29 cellular contexts compared by ENCODE assay signal in the genomic region with DNA sequence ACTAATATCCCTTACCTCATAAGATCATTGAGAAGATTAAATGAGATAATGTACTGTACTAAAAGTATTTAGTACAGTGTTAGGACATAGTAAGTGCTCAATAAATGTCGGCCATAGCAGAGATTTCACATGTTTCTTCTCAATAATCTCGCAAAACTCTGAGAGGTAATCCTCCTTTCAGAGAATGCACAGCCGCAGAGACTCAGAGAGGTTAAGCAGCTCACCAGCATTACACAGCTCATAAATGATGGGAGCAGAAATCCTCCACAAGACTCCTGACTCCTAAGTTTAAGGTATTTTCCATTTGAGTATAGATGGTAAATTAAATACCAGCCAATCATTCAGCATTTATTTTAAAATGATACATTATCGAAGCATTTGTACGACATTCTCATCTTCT. TPM values are rescaled to one million over a fixed set of nuclear protein-coding genes. Genes with fewer than 3 reads are reported as not detected.
"Had no signal": no experiment of that assay in that cellular context is flagged by ENCODE, and none has a peak within 500 bp of the region (broad histone marks: within the 10 kb centered on the region; RNA-seq: fewer than 3 reads in every experiment).

No MANE protein-coding gene starts in this region.

- H3K36me3 Mint-ChIP-seq: natural killer cell; neural progenitor cell; stimulated activated memory B cell treated with anti-CD40 and anti-IgM and Interleukin-4, amounts not matched to agents 10 μg/mL and 1 μg/mL and 100 μg/mL, for 72 hours had no signal

- H3K4me1 ChIP-seq: neural progenitor cell, parathyroid adenoma, psoas muscle, thyroid gland, upper lobe of left lung had no signal

- H3K4me3 Mint-ChIP-seq: natural killer cell; nephron; neural progenitor cell; stimulated activated memory B cell treated with anti-CD40 and anti-IgM and Interleukin-4, amounts not matched to agents 10 μg/mL and 1 μg/mL and 100 μg/mL, for 72 hours; stimulated activated naive CD8-positive, alpha-beta T cell treated with anti-CD3 and anti-CD28 coated beads, Interleukin-15, Interleukin-2, amounts not matched to agents 100 ng/mL and 50 ng/mL, for 24 hours had no signal

- FAIRE-seq: urothelium cell line had no signal

- H3K27ac Mint-ChIP-seq: natural killer cell; nephron; neural progenitor cell; stimulated activated memory B cell treated with anti-CD40 and anti-IgM and Interleukin-4, amounts not matched to agents 10 μg/mL and 1 μg/mL and 100 μg/mL, for 72 hours; stimulated activated naive CD8-positive, alpha-beta T cell treated with anti-CD3 and anti-CD28 coated beads, Interleukin-15, Interleukin-2, amounts not matched to agents 100 ng/mL and 50 ng/mL, for 24 hours had no signal

- H3K36me3 ChIP-seq: neural progenitor cell, ovary had no signal

- H3K9me3 ChIP-seq: ovary, psoas muscle, spleen, stomach, thoracic aorta, thyroid gland, tibial nerve, upper lobe of left lung, vagina had no signal

- H3K27me3 Mint-ChIP-seq: progenitor cell of endocrine pancreas; stimulated activated memory B cell treated with anti-CD40 and anti-IgM and Interleukin-4, amounts not matched to agents 10 μg/mL and 1 μg/mL and 100 μg/mL, for 72 hours had no signal

- H3K79me2 ChIP-seq: parathyroid adenoma had no signal

- DNase-seq: natural killer cell; occipital lobe; ovary; posterior cingulate gyrus; psoas muscle; right cardiac atrium; spleen; stimulated activated CD4-positive, alpha-beta T cell treated with anti-CD3 and anti-CD28 coated beads, Interleukin-12 subunit alpha, Interleukin-12 subunit beta, amount 100 ng/mL, for 4 hours; stimulated activated CD4-positive, alpha-beta T cell treated with anti-CD3 and anti-CD28 coated beads, Interleukin-1b, Interleukin-23, amount 100 ng/mL, for 48 hours; stimulated activated CD4-positive, alpha-beta T cell treated with anti-CD3 and anti-CD28 coated beads, Interleukin-4, amount 100 ng/mL, for 1 hour; stimulated activated CD4-positive, alpha-beta T cell treated with anti-CD3 and anti-CD28 coated beads, Interleukin-4, amount 100 ng/mL, for 4 hours; stimulated activated CD8-positive, alpha-beta memory T cell treated with anti-CD3 and anti-CD28 coated beads, Interleukin-4, amount 100 ng/mL, for 48 hours; stimulated activated naive CD4-positive, alpha-beta T cell treated with Interleukin-2 at 50 U/mL for 16 hours; stomach; thyroid gland; upper lobe of left lung had no signal

- H3K4me1 Mint-ChIP-seq: natural killer cell; stimulated activated memory B cell treated with anti-CD40 and anti-IgM and Interleukin-4, amounts not matched to agents 10 μg/mL and 1 μg/mL and 100 μg/mL, for 72 hours had no signal

- H2AFZ ChIP-seq: neural progenitor cell, parathyroid adenoma had no signal

- H3K27me3 ChIP-seq: neural progenitor cell, ovary, spleen, stomach, thyroid gland, tibial nerve, upper lobe of left lung, vagina had no signal

- H3K4me3 ChIP-seq: neural progenitor cell, ovary, psoas muscle, skin epidermis, smooth muscle cell, spleen, stomach, thoracic aorta, thyroid gland, tibial nerve, upper lobe of left lung, vagina had no signal

- H3K27ac ChIP-seq: neural progenitor cell, ovary, parathyroid adenoma, psoas muscle, skin epidermis, spleen, stomach, thoracic aorta, thyroid gland, tibial nerve, upper lobe of left lung, vagina had no signal

- H3K4me2 ChIP-seq: neural progenitor cell, smooth muscle cell had no signal

- H3K9me3 Mint-ChIP-seq: natural killer cell; nephron; neural progenitor cell; stimulated activated memory B cell treated with anti-CD40 and anti-IgM and Interleukin-4, amounts not matched to agents 10 μg/mL and 1 μg/mL and 100 μg/mL, for 72 hours; stimulated activated naive CD8-positive, alpha-beta T cell treated with anti-CD3 and anti-CD28 coated beads, Interleukin-15, Interleukin-2, amounts not matched to agents 100 ng/mL and 50 ng/mL, for 24 hours had no signal

- H3K9ac ChIP-seq: neural progenitor cell, parathyroid adenoma had no signal

RNA-seq across cellular contexts. Expression of a gene that starts 34.6 kb away (rescaled TPM):
- polyA plus RNA-seq: neural cell had no signal

RNA-seq across cellular contexts. Expression of a gene that starts 45.6 kb away (rescaled TPM):
- polyA plus RNA-seq: neural cell had no signal
